Comparison of ENCODE assay signal across 8 cellular contexts in the genomic region with DNA sequence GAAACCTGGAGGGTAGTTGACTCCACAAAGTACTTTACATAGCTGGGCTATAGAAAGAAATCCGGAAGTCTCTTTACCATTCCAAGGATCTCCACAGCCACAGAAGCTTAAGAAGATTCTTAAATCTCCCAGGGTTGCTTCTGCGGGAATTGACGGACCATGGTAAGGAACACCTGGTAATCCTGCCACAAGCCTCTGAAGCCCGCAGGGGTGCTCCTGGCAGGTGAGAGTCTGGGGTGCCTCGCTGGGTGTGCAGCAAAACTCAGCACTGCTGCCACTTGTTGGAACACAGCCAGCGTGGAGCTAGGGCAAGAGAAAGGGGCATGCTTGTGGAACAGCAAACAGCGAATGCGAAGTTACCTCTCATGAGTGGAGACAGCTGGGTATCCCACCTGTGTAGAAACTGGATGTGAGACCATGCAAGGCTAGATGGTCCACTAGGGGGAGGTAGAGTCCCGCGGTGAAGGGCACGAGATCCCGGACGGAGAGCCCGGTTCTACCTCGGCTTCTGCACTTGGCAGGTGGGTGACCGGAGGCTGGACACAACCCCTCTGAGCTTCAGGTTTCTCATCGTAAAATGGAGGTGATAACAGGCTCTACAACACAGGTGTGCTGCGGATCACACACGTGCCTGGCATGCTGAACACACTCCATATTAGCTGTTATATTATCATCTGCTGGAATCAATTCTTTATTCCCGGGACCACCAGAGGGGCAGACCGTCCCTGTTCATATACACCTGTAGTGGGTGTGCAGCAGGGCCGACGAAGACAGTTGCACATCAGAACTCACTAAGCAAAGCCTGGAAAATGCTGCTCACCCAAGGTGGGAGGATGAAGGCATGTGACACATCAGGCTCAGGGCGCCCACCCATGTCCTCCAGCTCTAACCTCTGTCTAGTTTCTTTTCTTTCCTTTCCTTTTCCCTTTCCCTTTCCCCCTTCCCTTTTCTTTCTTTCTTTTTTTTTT. TPM values are rescaled to one million over a fixed set of nuclear protein-coding genes. Genes with fewer than 3 reads are reported as not detected.
DNase-seq lines count a peak whose midpoint lies in the region; ATAC-seq and TF ChIP-seq lines count a peak whose summit lies in the region.

No MANE protein-coding gene starts in this region.

- H3K4me1 ChIP-seq in right lobe of liver: no peaks in the 10 kb centered on the region

- no peaks in the 10 kb centered on the region for H3K27me3 ChIP-seq in right lobe of liver

- H3K4me3 ChIP-seq in AG04449 (ENCODE audit: low read depth, low read length) (no peak overlapping the region), choroid plexus epithelial cell (ENCODE audit: low read depth, low read length) (no peak overlapping the region), right lobe of liver (no peak overlapping the region)

- POLR2A ChIA-PET in AG04449 (lab: Yijun Ruan, JAX): no interaction called here

- WGBS in right lobe of liver (ENCODE audit: insufficient coverage, low coverage, low lambda C conversion rate, missing lambda C conversion rate): 23% methylated on average over 15 of the region's 24 CpGs

- ATAC-seq in GM18511 (IDR thresholded peaks at IDR 0.05; ENCODE audit: unreplicated experiment): peak; percentile 76
- peak; percentile 81 for ATAC-seq in HG03095 (IDR thresholded peaks at IDR 0.05; ENCODE audit: unreplicated experiment)
- ATAC-seq in right lobe of liver: peak; percentile 98 to 99 (median 98)

- CTCF ChIA-PET in AG04449 (lab: Yijun Ruan, JAX): interaction anchor here (0.7 to 12.9 kb wide), 53 partner anchors 9 to 1220 kb away, joined by 3 to 395 read pairs (median 5); partner anchors contain the start of genes GPR18, GPR183 and UBAC2

- peak; percentile 88 for TF ChIP-seq CTCF in AG04449 (IDR thresholded peaks at IDR 0.05; ENCODE audit: insufficient read depth, low read length, missing control alignments)
- TF ChIP-seq CTCF in choroid plexus epithelial cell (conservative IDR thresholded peaks at IDR 0.05; ENCODE audit: low read depth, low read length): peak; percentile 97
- TF ChIP-seq CTCF in right lobe of liver (IDR thresholded peaks at IDR 0.05): peak; percentile 90 to 94 (median 92)

- no peak for DNase-seq in AG04449 (ENCODE audit: low read depth, low spot score)
- peak; percentile 33 for DNase-seq in NCI-H226
- DNase-seq in activated CD4-positive, alpha-beta T cell treated with anti-CD3 and anti-CD28 coated beads for 4 hours: peak; percentile 79 to 82
- peak; percentile 69 for DNase-seq in choroid plexus epithelial cell (ENCODE audit: low read depth)
- peak; percentile 66 to 77 (median 73) for DNase-seq in right lobe of liver
- peak; percentile 51 to 74 (median 59) for DNase-seq in stimulated activated CD4-positive, alpha-beta T cell treated with anti-CD3 and anti-CD28 coated beads, TNF-alpha, amount 100 ng/mL, for 48 hours (ENCODE audit: low read depth in 3 of 3)

- intact Hi-C loops in right lobe of liver (cut with DNase I): loop anchor here (5.0 to 10.0 kb wide), 4 partner anchors 86 to 261 kb away; no protein-coding TSS in a partner anchor

- H3K27ac ChIP-seq in right lobe of liver: no peak overlapping the region

- no peaks in the 10 kb centered on the region for H3K36me3 ChIP-seq in right lobe of liver

- H3K9me3 ChIP-seq in right lobe of liver: no peaks in the 10 kb centered on the region

- no peak for TF ChIP-seq POLR2A in right lobe of liver (IDR thresholded peaks at IDR 0.05)

RNA-seq across cellular contexts. Expression of gene UBAC2, which starts 24.1 kb away (rescaled TPM):
- total RNA-seq in right lobe of liver: 10 to 100 TPM; 30.2 to 45.0 (median 37.0) TPM
